ENCODE assay signal across 26 cellular contexts in the genomic region with DNA sequence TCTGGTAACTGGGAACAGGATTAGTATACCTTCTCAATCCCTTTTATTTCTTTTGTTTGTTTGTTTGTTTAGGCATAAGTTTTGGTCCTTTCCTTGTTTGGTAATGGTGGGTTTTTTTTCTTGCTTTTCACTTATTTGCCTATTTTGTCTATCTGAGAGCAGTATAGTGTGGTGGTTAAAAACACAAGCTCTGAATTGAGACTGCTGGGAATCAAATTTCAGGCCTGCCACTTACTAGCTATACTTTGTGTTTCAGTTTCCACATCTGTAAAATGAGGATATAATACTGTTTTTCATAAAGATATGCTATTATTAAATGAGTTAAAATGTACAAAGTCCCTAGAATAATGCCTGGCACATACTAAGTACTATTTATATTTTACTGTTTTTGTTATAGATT.
A peak's percentile ranks its signal among the peaks of the same experiment; 100 is the strongest.
DNase-seq lines count a peak whose midpoint lies in the region; ATAC-seq, FAIRE-seq and TF ChIP-seq lines count a peak whose summit lies in the region.
"Had no signal": no experiment of that assay in that cellular context is flagged by ENCODE, and none has a peak within 500 bp of the region (broad histone marks: within the 10 kb centered on the region; RNA-seq: fewer than 3 reads in every experiment).

No MANE protein-coding gene starts in this region.

- DNase-seq in activated CD8-positive, alpha-beta memory T cell treated with anti-CD3 and anti-CD28 coated beads, Interleukin-2, amount 50 U/mL, for 4 hours = no peak
- DNase-seq in uterus = no peak
- DNase-seq in NOMO-1 treated with dmso at 0.1 percent for 144 hours (lab: John Stamatoyannopoulos, UW; ENCODE audit: unreplicated experiment) = no peak
- DNase-seq: activated CD4-positive, CD25-positive, alpha-beta regulatory T cell; activated naive CD4-positive, alpha-beta T cell treated with Interleukin-2 at 50 U/mL for 16 hours; activated T-cell treated with anti-CD3 and anti-CD28 coated beads, Interleukin-2, amount 50 U/mL, for 1 hour; amniotic stem cell; CD4-positive, alpha-beta T cell; immature natural killer cell; left ventricle myocardium inferior; NCI-H1105 treated with DMSO at 0.1 percent for 48 hours; NCI-H2107; NCI-H510A treated with DMSO at 0.1 percent for 48 hours; SK-N-SH; stimulated activated CD4-positive, alpha-beta T cell treated with anti-CD3 and anti-CD28 coated beads, Interleukin-2, amount 100 ng/mL, for 24 hours had no signal

- peak; percentile 65 for ATAC-seq in GM19035 (IDR thresholded peaks at IDR 0.05; ENCODE audit: unreplicated experiment)
- peak; percentile 61 for ATAC-seq in GM21529 (IDR thresholded peaks at IDR 0.05; ENCODE audit: unreplicated experiment)
- ATAC-seq in HG03066 (IDR thresholded peaks at IDR 0.05; ENCODE audit: low read depth, unreplicated experiment) = peak; percentile 62
- ATAC-seq in gastroesophageal sphincter = no peak
- ATAC-seq: activated CD8-positive, alpha-beta T cell treated with anti-CD3 and anti-CD28 coated beads for 36 hours; HCT116 had no signal

- H3K4me1 ChIP-seq in uterus (no peaks in the 10 kb centered on the region), gastroesophageal sphincter (peaks cover 0 to 8% (median 0%) of the 10 kb centered on the region in 3 donors)
- H3K4me1 ChIP-seq: left ventricle myocardium inferior, prostate gland had no signal

- H3K27me3 ChIP-seq in uterus (no peaks in the 10 kb centered on the region), gastroesophageal sphincter (no peaks in the 10 kb centered on the region)
- H3K27me3 ChIP-seq: cardiac muscle cell had no signal

- H3K27ac ChIP-seq in uterus = no peak overlapping the region
- no peak overlapping the region for H3K27ac ChIP-seq in gastroesophageal sphincter
- H3K27ac ChIP-seq: cardiac muscle cell, left ventricle myocardium inferior, prostate gland, thoracic aorta had no signal

- TF ChIP-seq EP300 in gastroesophageal sphincter (IDR thresholded peaks at IDR 0.05) = no peak

- TF ChIP-seq POLR2A in uterus (IDR thresholded peaks at IDR 0.05) (no peak), gastroesophageal sphincter (IDR thresholded peaks at IDR 0.05) (no peak)

- FAIRE-seq in TTC549 (lab: Jason Lieb, UNC) = peak; percentile 22
- FAIRE-seq: endothelial cell of umbilical vein had no signal

- H3K36me3 ChIP-seq in uterus (no peaks in the 10 kb centered on the region), gastroesophageal sphincter (no peaks in the 10 kb centered on the region)
- H3K36me3 ChIP-seq: cardiac muscle cell, left ventricle myocardium inferior, prostate gland, thoracic aorta had no signal

- H3K4me3 ChIP-seq in uterus (no peak overlapping the region), gastroesophageal sphincter (no peak overlapping the region)
- H3K4me3 ChIP-seq: cardiac muscle cell, left ventricle myocardium inferior, prostate gland, thoracic aorta had no signal

- H3K9me3 ChIP-seq in uterus = no peaks in the 10 kb centered on the region
- no peaks in the 10 kb centered on the region for H3K9me3 ChIP-seq in gastroesophageal sphincter
- H3K9me3 ChIP-seq: left ventricle myocardium inferior, prostate gland, SK-N-SH, thoracic aorta had no signal

- TF ChIP-seq CTCF in uterus (IDR thresholded peaks at IDR 0.05) = no peak
- TF ChIP-seq CTCF in gastroesophageal sphincter (IDR thresholded peaks at IDR 0.05) = no peak

- intact Hi-C loops in uterus (cut with DNase I; ENCODE audit: low total_unique reads) = no loop called here
